In genomic region chr16:80027007-80027965, GRCh38 we compare ENCODE assay signal across 1 cellular context.
TF ChIP-seq lines count a peak whose summit lies in the region.

No MANE protein-coding gene starts in this region.

TF ChIP-seq in A549, 52 proteins besides CTCF, POLR2A, EP300 and RAD21 (continued from another document):
- TF ChIP-seq HMGXB4 (CRISPR knock-in tag; IDR thresholded peaks at IDR 0.05; ENCODE audit: borderline replicate concordance) (no peak), EHF (CRISPR knock-in tag; IDR thresholded peaks at IDR 0.05) (no peak), JUNB (IDR thresholded peaks at IDR 0.05) (peak; percentile 98), MAX (IDR thresholded peaks at IDR 0.05) (peak; percentile 92), HDAC2 (IDR thresholded peaks at IDR 0.05) (no peak), ESRRA (IDR thresholded peaks at IDR 0.05; ENCODE audit: borderline replicate concordance, low read length) (no peak), FOSL2 (IDR thresholded peaks at IDR 0.05) (peak; percentile 99), FOSL2 (CRISPR knock-in tag; IDR thresholded peaks at IDR 0.05) (peak; percentile 100), TFCP2L1 (CRISPR knock-in tag; IDR thresholded peaks at IDR 0.05) (no peak), PBX3 (IDR thresholded peaks at IDR 0.05) (peak; percentile 78), BCL3 (IDR thresholded peaks at IDR 0.05) (peak; percentile 79; the same call in 1 of the 3 replicates), ELK1 (IDR thresholded peaks at IDR 0.05; ENCODE audit: low read depth, low read length) (no peak), CEBPB (IDR thresholded peaks at IDR 0.05) (peak; percentile 37 to 91; a peak in 3 of 4 replicates), MYC (IDR thresholded peaks at IDR 0.05; ENCODE audit: borderline replicate concordance, low read length) (peak; percentile 45; the same call in 1 of the 2 replicates), ZSCAN20 (CRISPR knock-in tag; IDR thresholded peaks at IDR 0.05) (no peak)
